Comparison of ENCODE assay signal across 1 cellular context in genomic region chr18:3062798-3063563, GRCh38.
TF ChIP-seq lines count a peak whose summit lies in the region.

No MANE protein-coding gene starts in this region.

TF ChIP-seq in HepG2, 621 proteins besides CTCF, POLR2A, EP300 and RAD21 (continued from another document and continues in another):
- TF ChIP-seq GMEB2 (CRISPR knock-in tag; IDR thresholded peaks at IDR 0.05; ENCODE audit: low read depth) (no peak), GABPB1 (CRISPR knock-in tag; IDR thresholded peaks at IDR 0.05) (no peak; the same call in 1 of the 2 replicates), BRD4 (CRISPR knock-in tag; IDR thresholded peaks at IDR 0.05) (peak; percentile 87; the same call in 1 of the 2 replicates), CBX5 (CRISPR knock-in tag; IDR thresholded peaks at IDR 0.05; ENCODE audit: borderline replicate concordance) (no peak), KAT7 (CRISPR knock-in tag; IDR thresholded peaks at IDR 0.05; ENCODE audit: borderline replicate concordance) (peak; percentile 66; the same call in 1 of the 2 replicates), ZNF850 (CRISPR knock-in tag; conservative IDR thresholded peaks at IDR 0.05) (no peak), PBX3 (CRISPR knock-in tag; IDR thresholded peaks at IDR 0.05; ENCODE audit: borderline replicate concordance) (no peak), POLR2G (IDR thresholded peaks at IDR 0.05; ENCODE audit: low read depth, low read length) (0 out of 2 replicates have a peak, but pooled peaks have one; percentile 27), ZNF280D (CRISPR knock-in tag; IDR thresholded peaks at IDR 0.05) (peak; percentile 82), KDM5A (IDR thresholded peaks at IDR 0.05; ENCODE audit: borderline replicate concordance, low read length) (no peak), ERF (CRISPR knock-in tag; IDR thresholded peaks at IDR 0.05) (0 out of 2 replicates have a peak, but pooled peaks have one; percentile 31), ZBTB49 (CRISPR knock-in tag; IDR thresholded peaks at IDR 0.05; ENCODE audit: borderline replicate concordance) (no peak), FOXP1 (IDR thresholded peaks at IDR 0.05) (no peak), FOXP1 (CRISPR knock-in tag; IDR thresholded peaks at IDR 0.05) (no peak), ZBTB38 (CRISPR knock-in tag; IDR thresholded peaks at IDR 0.05) (peak; percentile 88), CCAR2 (optimal IDR thresholded peaks at IDR 0.05; ENCODE audit: low read depth, low read length) (no peak), ZNF687 (CRISPR knock-in tag; IDR thresholded peaks at IDR 0.05) (peak; percentile 34; the same call in 1 of the 2 replicates), POLR2AphosphoS5 (IDR thresholded peaks at IDR 0.05; ENCODE audit: low read depth, low read length) (peak; percentile 38; the same call in 1 of the 2 replicates), HIC2 (CRISPR knock-in tag; IDR thresholded peaks at IDR 0.05; ENCODE audit: low read depth) (no peak), ZNF350 (CRISPR knock-in tag; IDR thresholded peaks at IDR 0.05; ENCODE audit: borderline replicate concordance, low read depth) (peak; percentile 84; the same call in 1 of the 2 replicates), TCF7 (IDR thresholded peaks at IDR 0.05; ENCODE audit: low read depth) (no peak), MEF2D (CRISPR knock-in tag; IDR thresholded peaks at IDR 0.05) (0 out of 2 replicates have a peak, but pooled peaks have one; percentile 34), PAXIP1 (CRISPR knock-in tag; conservative IDR thresholded peaks at IDR 0.05) (no peak), KDM1A (CRISPR knock-in tag; IDR thresholded peaks at IDR 0.05) (no peak), STAT6 (CRISPR knock-in tag; IDR thresholded peaks at IDR 0.05; ENCODE audit: borderline replicate concordance) (no peak), KAT8 (CRISPR knock-in tag; IDR thresholded peaks at IDR 0.05) (peak; percentile 58)
